In the genomic region with DNA sequence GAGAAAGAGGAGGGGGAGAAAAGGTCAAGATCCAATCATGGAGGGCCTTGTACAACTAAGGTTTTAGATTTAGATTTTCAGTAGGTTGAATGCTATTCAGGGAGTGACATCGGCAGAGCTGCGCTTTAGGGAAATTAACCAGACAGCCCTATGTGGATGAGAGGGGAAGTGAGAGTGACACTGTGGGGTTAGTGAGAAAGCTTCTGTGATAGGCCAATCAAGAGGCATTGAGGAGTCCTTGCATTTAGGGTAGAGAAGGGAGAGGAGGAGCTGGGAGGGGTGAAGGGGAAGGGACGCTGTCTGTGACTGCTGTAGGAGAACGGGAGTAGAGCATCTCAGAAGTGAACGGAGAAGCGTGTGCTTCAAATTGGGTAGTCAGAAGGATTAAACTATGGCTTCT, we compare ENCODE assay signal across 11 cellular contexts. TPM values are rescaled to one million over a fixed set of nuclear protein-coding genes. Genes with fewer than 3 reads are reported as not detected.
A peak's percentile ranks its signal among the peaks of the same experiment; 100 is the strongest.
DNase-seq lines count a peak whose midpoint lies in the region; ATAC-seq and TF ChIP-seq lines count a peak whose summit lies in the region.
"Had no signal": no experiment of that assay in that cellular context is flagged by ENCODE, and none has a peak within 500 bp of the region (broad histone marks: within the 10 kb centered on the region; RNA-seq: fewer than 3 reads in every experiment).

No MANE protein-coding gene starts in this region.

- WGBS in thyroid gland, 2 donors: 87% methylated on average over 6 of the region's 6 CpGs

- no peaks in the 10 kb centered on the region for H3K9me3 ChIP-seq in thyroid gland

- TF ChIP-seq CTCF in thyroid gland (IDR thresholded peaks at IDR 0.05): no peak

- intact Hi-C loops in thyroid gland (cut with DNase I): no loop called here

- H3K4me3 ChIP-seq in thyroid gland (replicated peaks in 1 of 3): no peak overlapping the region
- H3K4me3 ChIP-seq: cardiac muscle cell had no signal

- H3K27me3 ChIP-seq in thyroid gland: no peaks in the 10 kb centered on the region
- H3K27me3 ChIP-seq: cardiac muscle cell had no signal

- no peak for TF ChIP-seq POLR2A in thyroid gland (IDR thresholded peaks at IDR 0.05)

- peak overlapping the region in 1 of 3 donors; percentile 22 for H3K27ac ChIP-seq in thyroid gland
- H3K27ac ChIP-seq: cardiac muscle cell had no signal

- peak; percentile 86 for DNase-seq in germinal center (ENCODE audit: low spot score)
- no peak for DNase-seq in thyroid gland
- DNase-seq in NCI-H2227 (lab: John Stamatoyannopoulos, UW; ENCODE audit: unreplicated experiment): no peak
- DNase-seq in NCI-H1694 treated with DMSO at 0.1 percent for 48 hours (lab: John Stamatoyannopoulos, UW): no peak
- DNase-seq in DMS153 treated with DMSO at 0.1 percent for 48 hours (lab: John Stamatoyannopoulos, UW; ENCODE audit: unreplicated experiment): no peak
- DNase-seq: activated CD4-positive, alpha-beta T cell treated with anti-CD3 and anti-CD28 coated beads, Interleukin-2, amount 50 U/mL, for 48 hours; NCI-H146 had no signal

- ATAC-seq in GM18498 (IDR thresholded peaks at IDR 0.05; ENCODE audit: unreplicated experiment) (peak; percentile 99), GM21447 (IDR thresholded peaks at IDR 0.05; ENCODE audit: unreplicated experiment) (peak; percentile 100), HG03342 (IDR thresholded peaks at IDR 0.05; ENCODE audit: unreplicated experiment) (peak; percentile 98)

- H3K4me1 ChIP-seq in thyroid gland: peaks cover 12 to 31% of the 10 kb centered on the region in 2 donors

- H3K36me3 ChIP-seq in thyroid gland: no peaks in the 10 kb centered on the region
- H3K36me3 ChIP-seq: cardiac muscle cell had no signal

RNA-seq across cellular contexts. Expression of a gene that starts 3.4 kb away (rescaled TPM):
- total RNA-seq in thyroid gland: 100 to 1,000 TPM in 1 of 4 donors, 10 to 100 TPM in 2, 1 to 10 TPM in 1; 4.6 to 109 (median 24.0) TPM

RNA-seq across cellular contexts. Expression of a gene that starts 14.4 kb away (rescaled TPM):
- 10 to 100 TPM in 1 of 4 donors, 1 to 10 TPM in 3; 5.8 to 11.7 (median 7.0) TPM for total RNA-seq in thyroid gland

RNA-seq across cellular contexts. Expression of a gene that starts 41.4 kb away (rescaled TPM):
- total RNA-seq in thyroid gland: 1,000 to 10,000 TPM; 1,034 to 1,717 (median 1,154) TPM
